In the genomic region with DNA sequence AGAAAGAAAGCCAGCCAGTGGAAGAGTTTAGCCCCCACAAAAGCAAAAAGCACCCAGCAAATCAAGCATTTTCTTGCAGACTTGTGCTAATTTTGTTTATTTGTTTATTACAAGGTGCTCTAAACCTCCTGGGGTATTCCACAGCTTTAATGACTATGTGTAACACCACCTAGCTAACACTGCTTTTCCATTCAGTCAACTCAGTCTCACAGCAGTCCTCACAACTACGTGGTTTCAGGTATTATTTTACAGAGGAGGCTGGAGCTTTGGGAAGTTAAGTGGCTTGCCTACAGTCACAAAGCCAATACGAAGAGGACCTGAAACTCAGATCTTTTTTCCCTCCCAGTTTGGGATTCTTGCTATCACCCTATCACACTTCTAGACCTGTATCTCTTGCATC, we compare ENCODE assay signal across 10 cellular contexts. TPM values are rescaled to one million over a fixed set of nuclear protein-coding genes. Genes with fewer than 3 reads are reported as not detected.
"Had no signal": no experiment of that assay in that cellular context is flagged by ENCODE, and none has a peak within 500 bp of the region (broad histone marks: within the 10 kb centered on the region; RNA-seq: fewer than 3 reads in every experiment).

No MANE protein-coding gene starts in this region.

- H3K4me3 Mint-ChIP-seq: HFFc6 had no signal

- H3K36me3 ChIP-seq: HAP-1 had no signal

- H3K9me3 ChIP-seq: HAP-1 had no signal

- H3K27ac Mint-ChIP-seq: HFFc6 had no signal

- H2AFZ ChIP-seq: GM23248 had no signal

- H3K9me3 Mint-ChIP-seq: HFFc6 had no signal

- H3K4me1 ChIP-seq: HAP-1 had no signal

- FAIRE-seq: HTR-8/SVneo, K562 had no signal

- H3K9ac ChIP-seq: GM23248 had no signal

- ATAC-seq: HCT116, K562 had no signal

- H3K4me3 ChIP-seq: GM23248, HAP-1, K562 had no signal

- H3K27ac ChIP-seq: GM23248 had no signal

- DNase-seq: GM23248, H7, HFFc6, IMR-90 had no signal

RNA-seq across cellular contexts. Expression of a gene that starts 14.8 kb away (rescaled TPM):
- total RNA-seq: GM23248, H4, HFFc6, HT-29, IMR-90, K562 had no signal
- polyA plus RNA-seq: GM23248, IMR-90, K562 had no signal
